Comparison of ENCODE assay signal across 32 cellular contexts in genomic region chr15:39075311-39075710, GRCh38.
A peak's percentile ranks its signal among the peaks of the same experiment; 100 is the strongest.
DNase-seq lines count a peak whose midpoint lies in the region; ATAC-seq and TF ChIP-seq lines count a peak whose summit lies in the region.
"Had no signal": no experiment of that assay in that cellular context is flagged by ENCODE, and none has a peak within 500 bp of the region (broad histone marks: within the 10 kb centered on the region; RNA-seq: fewer than 3 reads in every experiment).

No MANE protein-coding gene starts in this region.

- TF ChIP-seq EP300 in upper lobe of left lung (IDR thresholded peaks at IDR 0.05), result no peak
- no peak for TF ChIP-seq EP300 in transverse colon (IDR thresholded peaks at IDR 0.05; ENCODE audit: low read depth)

- H3K4me3 ChIP-seq in GM23248, result no peak overlapping the region
- no peak overlapping the region for H3K4me3 ChIP-seq in mammary epithelial cell (replicated peaks in 1 of 3; ENCODE audit: insufficient read depth in 1 of 3, low read depth in 2 of 3, low read length in 3 of 3)
- H3K4me3 ChIP-seq in neutrophil (ENCODE audit: low read depth in 1 of 2, low read length in 1 of 2), result no peak overlapping the region
- H3K4me3 ChIP-seq in upper lobe of left lung, result no peak overlapping the region
- H3K4me3 ChIP-seq in transverse colon, result no peak overlapping the region
- H3K4me3 ChIP-seq: BLaER1, colonic mucosa, MG63, pancreas, right atrium auricular region, SJCRH30, thyroid gland had no signal

- TF ChIP-seq CTCF in mammary epithelial cell (conservative IDR thresholded peaks at IDR 0.05 in 1 of 2, IDR thresholded peaks at IDR 0.05 in 1 of 2; ENCODE audit: extremely low read depth in 1 of 2, insufficient read depth in 1 of 2, low read depth in 1 of 2, low read length in 2 of 2) (no peak), neutrophil (IDR thresholded peaks at IDR 0.05) (no peak), upper lobe of left lung (IDR thresholded peaks at IDR 0.05) (no peak), transverse colon (IDR thresholded peaks at IDR 0.05) (no peak)

- dilution Hi-C loops in mammary epithelial cell (cut with HindIII; ENCODE audit: low sequenced_read_pairs), result no loop called here

- H3K9me3 ChIP-seq in GM23248 (ENCODE audit: low read depth) (no peaks in the 10 kb centered on the region), mammary epithelial cell (replicated peaks; ENCODE audit: insufficient read depth, low read length) (no peaks in the 10 kb centered on the region), neutrophil (no peaks in the 10 kb centered on the region), upper lobe of left lung (no peaks in the 10 kb centered on the region), transverse colon (no peaks in the 10 kb centered on the region)
- H3K9me3 ChIP-seq: BLaER1, colonic mucosa, MG63, pancreas, right atrium auricular region, SJCRH30, thyroid gland had no signal

- TF ChIP-seq POLR2A in upper lobe of left lung (IDR thresholded peaks at IDR 0.05), result no peak
- no peak for TF ChIP-seq POLR2A in transverse colon (IDR thresholded peaks at IDR 0.05)

- H2AFZ ChIP-seq in GM23248, result peak overlapping the region; percentile 50
- H2AFZ ChIP-seq in mammary epithelial cell (ENCODE audit: low read depth, low read length), result peak overlapping the region; percentile 47

- BruUV-seq in mammary epithelial cell (replicated peaks; lab: Mats Ljungman, UMichigan), result no TSS peak

- 38 to 39% methylated on average over 3 of the region's 3 CpGs for WGBS in GM23248 (ENCODE audit: low coverage in 1 of 2, low lambda C conversion rate in 2 of 2, missing lambda C conversion rate in 2 of 2), 2 experiments
- 22% methylated on average over 3 of the region's 3 CpGs for WGBS in mammary epithelial cell (ENCODE audit: low coverage, missing lambda C conversion rate)
- 62 to 64% methylated on average over 3 of the region's 3 CpGs for WGBS in upper lobe of left lung, 2 donors
- 0 to 43% methylated on average over 1 to 3 of the region's 3 CpGs for WGBS in transverse colon (ENCODE audit: low coverage in 1 of 2), 2 donors

- H3K27ac ChIP-seq in GM23248 (peak overlapping the region; percentile 60), mammary epithelial cell (ENCODE audit: insufficient read depth, low read depth, low read length) (no peak overlapping the region), neutrophil (peak overlapping the region; percentile 7), upper lobe of left lung (no peak overlapping the region), transverse colon (no peak overlapping the region)
- H3K27ac ChIP-seq: BLaER1, colonic mucosa, pancreas, right atrium auricular region, SJCRH30, thyroid gland had no signal

- CTCF ChIA-PET in mammary epithelial cell (lab: Charles Lee; ENCODE audit: low non-redundant PET), result no interaction called here

- no peaks in the 10 kb centered on the region for H3K79me2 ChIP-seq in GM23248 (ENCODE audit: insufficient read depth)
- no peaks in the 10 kb centered on the region for H3K79me2 ChIP-seq in mammary epithelial cell (ENCODE audit: insufficient read depth, low read length)

- H3K27me3 ChIP-seq in GM23248 (replicated peaks; ENCODE audit: insufficient read depth), result no peaks in the 10 kb centered on the region
- H3K27me3 ChIP-seq in mammary epithelial cell (ENCODE audit: insufficient read depth, low read length), result no peaks in the 10 kb centered on the region
- H3K27me3 ChIP-seq in neutrophil, result no peaks in the 10 kb centered on the region
- H3K27me3 ChIP-seq in upper lobe of left lung, result no peaks in the 10 kb centered on the region
- H3K27me3 ChIP-seq in transverse colon, result no peaks in the 10 kb centered on the region
- H3K27me3 ChIP-seq: BLaER1, colonic mucosa, MG63, pancreas, right atrium auricular region, SJCRH30, thyroid gland had no signal

- intact Hi-C loops in mammary epithelial cell (cut with micrococcal nuclease) (no loop called here), transverse colon (cut with DNase I; ENCODE audit: low total_unique reads) (no loop called here)

- H3K4me1 ChIP-seq in GM23248 (ENCODE audit: insufficient read depth) (peaks cover 44% of the 10 kb centered on the region), mammary epithelial cell (ENCODE audit: insufficient read depth, low read length) (peaks cover 14% of the 10 kb centered on the region), neutrophil (ENCODE audit: control insufficient read depth in 1 of 2, insufficient read depth in 1 of 2, low read depth in 1 of 2, low read length in 1 of 2) (peaks cover 16 to 28% of the 10 kb centered on the region in 2 experiments), upper lobe of left lung (no peaks in the 10 kb centered on the region), transverse colon (peaks cover 0 to 13% (median 7%) of the 10 kb centered on the region in 4 donors)
- H3K4me1 ChIP-seq: BLaER1, pancreas, thyroid gland had no signal

- H3F3A ChIP-seq in GM23248 (ENCODE audit: insufficient read depth), result peaks cover 46% of the 10 kb centered on the region

- peak overlapping the region; percentile 17 for H3K4me2 ChIP-seq in GM23248 (ENCODE audit: unreplicated experiment)
- no peak overlapping the region for H3K4me2 ChIP-seq in mammary epithelial cell (ENCODE audit: insufficient read depth, low read depth, low read length)
- H3K4me2 ChIP-seq: BLaER1 had no signal

- no peaks in the 10 kb centered on the region for H3K9me2 ChIP-seq in GM23248 (ENCODE audit: insufficient read depth)

- H3K9ac ChIP-seq in GM23248 (peak overlapping the region; percentile 7; the same call in 1 of the 2 replicates), mammary epithelial cell (ENCODE audit: insufficient read depth, low read length) (no peak overlapping the region)
- H3K9ac ChIP-seq: BLaER1 had no signal

- 0 out of 2 replicates have a peak, but pooled peaks cover under 1% of the 10 kb centered on the region for H3K36me3 ChIP-seq in GM23248 (ENCODE audit: low read depth)
- no peaks in the 10 kb centered on the region for H3K36me3 ChIP-seq in mammary epithelial cell (ENCODE audit: insufficient read depth, low read length)
- H3K36me3 ChIP-seq in neutrophil, result no peaks in the 10 kb centered on the region
- no peaks in the 10 kb centered on the region for H3K36me3 ChIP-seq in upper lobe of left lung
- H3K36me3 ChIP-seq in transverse colon, result no peaks in the 10 kb centered on the region
- H3K36me3 ChIP-seq: BLaER1, colonic mucosa, MG63, pancreas, right atrium auricular region, SJCRH30, thyroid gland had no signal

- in situ Hi-C loops in GM23248 (cut with MboI), result no loop called here
- in situ Hi-C loops in mammary epithelial cell (cut with MboI; ENCODE audit: low sequenced_read_pairs in 2 of 2), result no loop called here
- in situ Hi-C loops in transverse colon (cut with MboI; ENCODE audit: low pct_ligation_motif_present in 1 of 4, low pct_unique_long_range_greater_than_20kb in 1 of 4, low sequenced_read_pairs in 3 of 4), result no loop called here

- no peak for ATAC-seq in activated CD4-positive, CD25-positive, alpha-beta regulatory T cell treated with anti-CD3 and anti-CD28 coated beads, Interleukin-2, amount 50 U/mL, for 24 hours
- ATAC-seq in upper lobe of left lung (ENCODE audit: low FRiP score in 2 of 2) (no peak), GM21723 (IDR thresholded peaks at IDR 0.05; ENCODE audit: unreplicated experiment) (no peak)
- ATAC-seq: activated CD8-positive, alpha-beta T cell treated with anti-CD3 and anti-CD28 coated beads for 36 hours; activated naive CD8-positive, alpha-beta T cell treated with anti-CD3 and anti-CD28 coated beads, Interleukin-2, amount 50 U/mL, for 24 hours; effector memory CD8-positive, alpha-beta T cell; HCT116; natural killer cell treated with Interleukin-12 subunit alpha and Interleukin-12 subunit beta and Interleukin-15 and Interleukin-18, amount 100 ng/mL, for 72 hours; Panc1; pancreas had no signal

- DNase-seq in AG08395 (ENCODE audit: low spot score) (peak; percentile 53), GM23248 (peak; percentile 69), mammary epithelial cell (no peak), upper lobe of left lung (no peak), transverse colon (no peak)
- DNase-seq: activated CD8-positive, alpha-beta T cell treated with anti-CD3 and anti-CD28 coated beads for 36 hours; activated gamma-delta T cell; activated naive CD8-positive, alpha-beta T cell treated with anti-CD3 and anti-CD28 coated beads, Interleukin-2, amount 50 U/mL, for 24 hours; activated T-cell treated with anti-CD3 and anti-CD28 coated beads, Interleukin-2, amount 50 U/mL, for 1 hour; colonic mucosa; COR-L47; DMS79 treated with DMSO at 0.1 percent for 48 hours; effector memory CD8-positive, alpha-beta T cell; glutamatergic neuron; kidney; MG63; NCI-H1436 treated with DMSO at 0.1 percent for 48 hours; NCI-H524; NK-92 treated with Interleukin-12 subunit alpha and Interleukin-12 subunit beta, amount 100 ng/mL, for 24 hours; pancreas; SJCRH30; stimulated activated CD4-positive, alpha-beta T cell treated with anti-CD3 and anti-CD28 coated beads, Interleukin-4, amount 100 ng/mL, for 4 hours; stimulated activated naive CD4-positive, alpha-beta T cell treated with Interleukin-2 at 50 U/mL for 16 hours; thyroid gland had no signal

- no peaks in the 10 kb centered on the region for H4K20me1 ChIP-seq in GM23248 (ENCODE audit: insufficient read depth)
- no peaks in the 10 kb centered on the region for H4K20me1 ChIP-seq in mammary epithelial cell (ENCODE audit: insufficient read depth, low read length)
- H4K20me1 ChIP-seq: BLaER1 had no signal

Comparison
In these comparisons a context has a peak if more than half of its experiments do, and no peak if none do; other contexts are left out.
1. DNase-seq: peak in AG08395 (single experiment) and GM23248 (single experiment); none in mammary epithelial cell (single experiment), upper lobe of left lung (0 of 2) and transverse colon (single experiment).
2. H3K27ac ChIP-seq: peak in GM23248 (single experiment) and neutrophil (single experiment); none in mammary epithelial cell (single experiment), upper lobe of left lung (0 of 4) and transverse colon (0 of 4).